ENCODE assay signal across 12 cellular contexts in genomic region chrX:65582450-65583082, GRCh38. TPM values are rescaled to one million over a fixed set of nuclear protein-coding genes. Genes with fewer than 3 reads are reported as not detected.
A peak's percentile ranks its signal among the peaks of the same experiment; 100 is the strongest.
DNase-seq lines count a peak whose midpoint lies in the region; ATAC-seq and TF ChIP-seq lines count a peak whose summit lies in the region.
"Had no signal": no experiment of that assay in that cellular context is flagged by ENCODE, and none has a peak within 500 bp of the region (broad histone marks: within the 10 kb centered on the region; RNA-seq: fewer than 3 reads in every experiment).

No MANE protein-coding gene starts in this region.

- no peak overlapping the region for H3K9ac ChIP-seq in SK-N-SH
- no peak overlapping the region for H3K9ac ChIP-seq in smooth muscle cell (ENCODE audit: low read depth)

- H3F3A ChIP-seq in SK-N-SH (replicated peaks; ENCODE audit: insufficient read depth) = no peaks in the 10 kb centered on the region
- no peaks in the 10 kb centered on the region for H3F3A ChIP-seq in smooth muscle cell (ENCODE audit: low read depth)

- WGBS in SK-N-SH (ENCODE audit: low lambda C conversion rate) = 17% methylated on average over 4 of the region's 4 CpGs
- WGBS in hepatocyte (ENCODE audit: low lambda C conversion rate, missing lambda C conversion rate) = 49% methylated on average over 3 of the region's 4 CpGs
- 49% methylated on average over 4 of the region's 4 CpGs for WGBS in smooth muscle cell (ENCODE audit: low lambda C conversion rate)

- TF ChIP-seq CTCF in SK-N-SH (IDR thresholded peaks at IDR 0.05) = no peak
- TF ChIP-seq CTCF in hepatocyte (IDR thresholded peaks at IDR 0.05; ENCODE audit: poor library complexity) = no peak
- no peak for TF ChIP-seq CTCF in smooth muscle cell (IDR thresholded peaks at IDR 0.05; ENCODE audit: borderline replicate concordance, insufficient read depth, poor library complexity, severe bottlenecking)

- no peak overlapping the region for H3K27ac ChIP-seq in SK-N-SH (ENCODE audit: low read depth in 2 of 2, low read length in 1 of 2)
- H3K27ac ChIP-seq in hepatocyte = no peak overlapping the region
- peak overlapping the region; percentile 44 for H3K27ac ChIP-seq in smooth muscle cell (ENCODE audit: low read depth)
- H3K27ac ChIP-seq: SJCRH30, suprapubic skin, vagina had no signal

- no peak for TF ChIP-seq RAD21 in SK-N-SH (IDR thresholded peaks at IDR 0.05; ENCODE audit: low read length)

- H2AFZ ChIP-seq in SK-N-SH (ENCODE audit: low read depth) = no peak overlapping the region; the same call in 1 of the 2 replicates
- peak overlapping the region; percentile 17 for H2AFZ ChIP-seq in hepatocyte
- peak overlapping the region; percentile 81 for H2AFZ ChIP-seq in smooth muscle cell (ENCODE audit: low read depth)

- peak overlapping the region; percentile 46; the same call in 1 of the 2 replicates for H3K4me2 ChIP-seq in SK-N-SH
- H3K4me2 ChIP-seq in hepatocyte = peak overlapping the region; percentile 55
- peak overlapping the region; percentile 72 for H3K4me2 ChIP-seq in smooth muscle cell

- POLR2A ChIA-PET in SK-N-SH (lab: Yijun Ruan, JAX) = no interaction called here

- H3K27me3 ChIP-seq in SK-N-SH (ENCODE audit: insufficient read depth) (peaks cover 30% of the 10 kb centered on the region; the same call in 1 of the 2 replicates), hepatocyte (no peaks in the 10 kb centered on the region), smooth muscle cell (ENCODE audit: low read depth) (no peaks in the 10 kb centered on the region)
- H3K27me3 ChIP-seq: SJCRH30, suprapubic skin, vagina had no signal

- H3K79me2 ChIP-seq in SK-N-SH (ENCODE audit: insufficient read depth) (no peaks in the 10 kb centered on the region), hepatocyte (no peaks in the 10 kb centered on the region), smooth muscle cell (ENCODE audit: low read depth) (no peaks in the 10 kb centered on the region)

- TF ChIP-seq EP300 in SK-N-SH (IDR thresholded peaks at IDR 0.05; ENCODE audit: borderline replicate concordance in 1 of 2, low read depth in 1 of 2, low read length in 1 of 2) = no peak

- H3K36me3 ChIP-seq in SK-N-SH (replicated peaks in 1 of 2; ENCODE audit: control insufficient read depth in 1 of 2, insufficient read depth in 2 of 2, low read length in 1 of 2) (no peaks in the 10 kb centered on the region), hepatocyte (replicated peaks; ENCODE audit: insufficient read depth, low read depth) (no peaks in the 10 kb centered on the region), smooth muscle cell (ENCODE audit: low read depth) (no peaks in the 10 kb centered on the region)
- H3K36me3 ChIP-seq: SJCRH30, suprapubic skin, vagina had no signal

- H4K20me1 ChIP-seq in SK-N-SH (ENCODE audit: insufficient read depth) (no peaks in the 10 kb centered on the region), hepatocyte (ENCODE audit: insufficient read depth, poor library complexity, severe bottlenecking) (no peaks in the 10 kb centered on the region), smooth muscle cell (ENCODE audit: low read depth) (no peaks in the 10 kb centered on the region)

- H3K9me2 ChIP-seq in SK-N-SH (no peaks in the 10 kb centered on the region), hepatocyte (replicated peaks; ENCODE audit: insufficient read depth) (no peaks in the 10 kb centered on the region)

- no peak for ATAC-seq in SK-N-SH treated with all-trans-retinoic acid at 6 μM for 48 hours

- H3K9me3 ChIP-seq in SK-N-SH = no peaks in the 10 kb centered on the region
- no peaks in the 10 kb centered on the region for H3K9me3 ChIP-seq in hepatocyte (ENCODE audit: low read depth)
- no peaks in the 10 kb centered on the region for H3K9me3 ChIP-seq in smooth muscle cell (replicated peaks; ENCODE audit: low read depth)
- H3K9me3 ChIP-seq: SJCRH30, suprapubic skin, vagina had no signal

- CTCF ChIA-PET in SK-N-SH (lab: Yijun Ruan, JAX) = interaction anchor here (0.5 to 2.5 kb wide), 11 partner anchors 8 to 1483 kb away, joined by 3 to 10 read pairs (median 3); no protein-coding TSS in a partner anchor

- DNase-seq in SK-N-SH = no peak
- peak; percentile 64 for DNase-seq in NCI-H82 treated with DMSO at 0.1 percent for 48 hours (lab: John Stamatoyannopoulos, UW; ENCODE audit: unreplicated experiment)
- DNase-seq in hepatocyte (ENCODE audit: low spot score) = no peak
- DNase-seq in smooth muscle cell (lab: John Stamatoyannopoulos, UW; ENCODE audit: unreplicated experiment) = no peak
- no peak for DNase-seq in HuH-7.5 (ENCODE audit: low spot score)
- DNase-seq in iPS-NIHi7 (ENCODE audit: extremely low spot score) = no peak
- no peak for DNase-seq in amygdala (lab: John Stamatoyannopoulos, UW)
- DNase-seq: cortex of kidney had no signal

- no peaks in the 10 kb centered on the region for H3K4me1 ChIP-seq in SK-N-SH (ENCODE audit: control insufficient read depth in 1 of 2, insufficient read depth in 2 of 2, low read depth in 1 of 2, low read length in 1 of 2)
- no peaks in the 10 kb centered on the region for H3K4me1 ChIP-seq in hepatocyte (ENCODE audit: insufficient read depth)
- H3K4me1 ChIP-seq in smooth muscle cell (ENCODE audit: low read depth) = no peaks in the 10 kb centered on the region
- H3K4me1 ChIP-seq: SJCRH30, vagina had no signal

- no peak overlapping the region for H3K4me3 ChIP-seq in SK-N-SH (ENCODE audit: low read depth in 2 of 2, low read length in 1 of 2)
- H3K4me3 ChIP-seq in hepatocyte = no peak overlapping the region
- H3K4me3 ChIP-seq in smooth muscle cell = no peak overlapping the region
- H3K4me3 ChIP-seq: SJCRH30, suprapubic skin, vagina had no signal

TF ChIP-seq in SK-N-SH, 30 proteins besides CTCF, POLR2A, EP300 and RAD21 (continues in another document):
- TF ChIP-seq TAF1 (IDR thresholded peaks at IDR 0.05; ENCODE audit: borderline replicate concordance, low read depth, low read length) (no peak), CHD2 (IDR thresholded peaks at IDR 0.05; ENCODE audit: low read length, partially characterized antibody) (no peak), RXRA (IDR thresholded peaks at IDR 0.05; ENCODE audit: borderline replicate concordance, low read depth) (no peak), FOXM1 (IDR thresholded peaks at IDR 0.05; ENCODE audit: low read depth) (no peak)
- TF ChIP-seq, protein P1, sequence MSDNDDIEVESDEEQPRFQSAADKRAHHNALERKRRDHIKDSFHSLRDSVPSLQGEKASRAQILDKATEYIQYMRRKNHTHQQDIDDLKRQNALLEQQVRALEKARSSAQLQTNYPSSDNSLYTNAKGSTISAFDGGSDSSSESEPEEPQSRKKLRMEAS (IDR thresholded peaks at IDR 0.05; ENCODE audit: low read depth) = no peak

TF ChIP-seq in SK-N-SH treated with all-trans-retinoic acid at 6 μM for 48 hours, 23 proteins besides CTCF, POLR2A, EP300 and RAD21 (continues in another document):
- TF ChIP-seq TCF4 (CRISPR knock-in tag; IDR thresholded peaks at IDR 0.05; ENCODE audit: borderline replicate concordance) (no peak), SNAI2 (CRISPR knock-in tag; IDR thresholded peaks at IDR 0.05) (no peak), ZFP3 (CRISPR knock-in tag; IDR thresholded peaks at IDR 0.05) (no peak), TSHZ2 (CRISPR knock-in tag; IDR thresholded peaks at IDR 0.05) (no peak), ZC3H10 (CRISPR knock-in tag; IDR thresholded peaks at IDR 0.05) (no peak)
- TF ChIP-seq, protein P2, sequence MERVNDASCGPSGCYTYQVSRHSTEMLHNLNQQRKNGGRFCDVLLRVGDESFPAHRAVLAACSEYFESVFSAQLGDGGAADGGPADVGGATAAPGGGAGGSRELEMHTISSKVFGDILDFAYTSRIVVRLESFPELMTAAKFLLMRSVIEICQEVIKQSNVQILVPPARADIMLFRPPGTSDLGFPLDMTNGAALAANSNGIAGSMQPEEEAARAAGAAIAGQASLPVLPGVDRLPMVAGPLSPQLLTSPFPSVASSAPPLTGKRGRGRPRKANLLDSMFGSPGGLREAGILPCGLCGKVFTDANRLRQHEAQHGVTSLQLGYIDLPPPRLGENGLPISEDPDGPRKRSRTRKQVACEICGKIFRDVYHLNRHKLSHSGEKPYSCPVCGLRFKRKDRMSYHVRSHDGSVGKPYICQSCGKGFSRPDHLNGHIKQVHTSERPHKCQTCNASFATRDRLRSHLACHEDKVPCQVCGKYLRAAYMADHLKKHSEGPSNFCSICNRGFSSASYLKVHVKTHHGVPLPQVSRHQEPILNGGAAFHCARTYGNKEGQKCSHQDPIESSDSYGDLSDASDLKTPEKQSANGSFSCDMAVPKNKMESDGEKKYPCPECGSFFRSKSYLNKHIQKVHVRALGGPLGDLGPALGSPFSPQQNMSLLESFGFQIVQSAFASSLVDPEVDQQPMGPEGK (CRISPR knock-in tag; IDR thresholded peaks at IDR 0.05; ENCODE audit: borderline replicate concordance) = no peak

RNA-seq across cellular contexts. Expression of gene LAS1L, which starts 48.0 kb away (rescaled TPM):
- polyA plus RNA-seq in SK-N-SH (2012; rRNA removed) (39.0 and 43.6 TPM in 2 replicates), hepatocyte (22.3 and 26.0 TPM in 2 replicates), smooth muscle cell (20.0 and 25.6 TPM in 2 replicates)
- 37.0 and 37.8 TPM in 2 replicates for polyA plus RNA-seq in SK-N-SH (2012; cell fraction: cytosol; rRNA removed)
- polyA plus RNA-seq in SK-N-SH (2012; cell fraction: nucleus; rRNA removed) = 71.2 and 82.2 TPM in 2 replicates
- total RNA-seq in hepatocyte (13.2 and 14.1 TPM in 2 replicates), smooth muscle cell (13.6 and 15.1 TPM in 2 replicates)
